10 cellular contexts compared by ENCODE assay signal in genomic region chrX:110276778-110277177, GRCh38. TPM values are rescaled to one million over a fixed set of nuclear protein-coding genes. Genes with fewer than 3 reads are reported as not detected.
DNase-seq lines count a peak whose midpoint lies in the region; ATAC-seq and TF ChIP-seq lines count a peak whose summit lies in the region.
"Had no signal": no experiment of that assay in that cellular context is flagged by ENCODE, and none has a peak within 500 bp of the region (broad histone marks: within the 10 kb centered on the region; RNA-seq: fewer than 3 reads in every experiment).

No MANE protein-coding gene starts in this region.

- in situ Hi-C loops in GM13976 (cut with MboI; ENCODE audit: low sequenced_read_pairs, unreplicated experiment): no loop called here

- intact Hi-C loops in left ventricle myocardium superior (cut with micrococcal nuclease): no loop called here

- TF ChIP-seq CTCF in GM13976 (IDR thresholded peaks at IDR 0.05; ENCODE audit: borderline replicate concordance, control extremely low read depth, extremely low read depth, insufficient read depth, missing control alignments): no peak

- DNase-seq in GM13976 (ENCODE audit: low spot score) (peak; percentile 15), MV-4-11 (lab: John Stamatoyannopoulos, UW) (peak; percentile 46), NCI-H2171 (lab: John Stamatoyannopoulos, UW) (no peak), NCI-H2029 (lab: John Stamatoyannopoulos, UW) (no peak), left ventricle myocardium superior (no peak)
- no peak for DNase-seq in stimulated activated naive CD4-positive, alpha-beta T cell (lab: John Stamatoyannopoulos, UW)
- DNase-seq: activated effector memory CD4-positive, alpha-beta T cell treated with Interleukin-2 at 50 U/mL for 16 hours; C1 segment of cervical spinal cord had no signal

- ATAC-seq in GM19468 (IDR thresholded peaks at IDR 0.05; ENCODE audit: extremely low read depth, unreplicated experiment): peak; percentile 68
- peak; percentile 93 for ATAC-seq in HG02981 (IDR thresholded peaks at IDR 0.05; ENCODE audit: unreplicated experiment)
- ATAC-seq in left ventricle myocardium superior: no peak

RNA-seq across cellular contexts. Expression of gene AMMECR1, which starts 41.1 kb away (rescaled TPM):
- 1.7 TPM for total RNA-seq in left ventricle myocardium superior

Comparison
In these comparisons a context has a peak if more than half of its experiments do, and no peak if none do; other contexts are left out.
1. DNase-seq: peak in GM13976 (single experiment) and MV-4-11 (single experiment); none in NCI-H2171 (single experiment), NCI-H2029 (single experiment), left ventricle myocardium superior (single experiment) and stimulated activated naive CD4-positive, alpha-beta T cell (0 of 6).